18 cellular contexts compared by ENCODE assay signal in genomic region chr11:112880454-112880853, GRCh38.
"Had no signal": no experiment of that assay in that cellular context is flagged by ENCODE, and none has a peak within 500 bp of the region (broad histone marks: within the 10 kb centered on the region; RNA-seq: fewer than 3 reads in every experiment).

No MANE protein-coding gene starts in this region.

- H3K36me3 ChIP-seq: ascending aorta, gastroesophageal sphincter, left ventricle myocardium inferior, right atrium auricular region, upper lobe of left lung had no signal

- H3K9me3 ChIP-seq: ascending aorta, gastroesophageal sphincter, left ventricle myocardium inferior, mucosa of descending colon, right atrium auricular region, upper lobe of left lung had no signal

- DNase-seq: activated CD4-positive, CD25-positive, alpha-beta regulatory T cell treated with anti-CD3 and anti-CD28 coated beads, Interleukin-2, amount 50 U/mL, for 72 hours; activated CD8-positive, alpha-beta memory T cell treated with anti-CD3 and anti-CD28 coated beads for 24 hours; activated naive CD4-positive, alpha-beta T cell; activated T-cell treated with anti-CD3 and anti-CD28 coated beads for 4 hours; dermis blood vessel endothelial cell; left ventricle myocardium inferior; mucosa of descending colon; naive thymus-derived CD8-positive, alpha-beta T cell; nucleus accumbens; stimulated activated CD4-positive, alpha-beta T cell treated with anti-CD3 and anti-CD28 coated beads, Interleukin-15, amount 100 ng/mL, for 24 hours; stimulated activated CD4-positive, alpha-beta T cell treated with anti-CD3 and anti-CD28 coated beads, Interleukin-4, amount 100 ng/mL, for 24 hours; T-helper 9 cell; upper lobe of left lung had no signal

- H3K4me3 ChIP-seq: mucosa of descending colon, upper lobe of left lung had no signal

- H3K27ac ChIP-seq: upper lobe of left lung had no signal

- H3K9me3 Mint-ChIP-seq: naive thymus-derived CD8-positive, alpha-beta T cell; stimulated activated naive CD8-positive, alpha-beta T cell treated with anti-CD3 and anti-CD28 coated beads, Interleukin-15, Interleukin-2, amounts not matched to agents 100 ng/mL and 50 ng/mL, for 24 hours had no signal

- H3K27me3 ChIP-seq: ascending aorta, gastroesophageal sphincter, right atrium auricular region, upper lobe of left lung had no signal

- H3K36me3 Mint-ChIP-seq: naive thymus-derived CD8-positive, alpha-beta T cell had no signal

- H3K27ac Mint-ChIP-seq: progenitor cell of endocrine pancreas; stimulated activated naive CD8-positive, alpha-beta T cell treated with anti-CD3 and anti-CD28 coated beads, Interleukin-15, Interleukin-2, amounts not matched to agents 100 ng/mL and 50 ng/mL, for 24 hours had no signal

- ATAC-seq: gastroesophageal sphincter; mucosa of descending colon; naive thymus-derived CD8-positive, alpha-beta T cell had no signal

- H3K27me3 Mint-ChIP-seq: stimulated activated naive CD8-positive, alpha-beta T cell treated with anti-CD3 and anti-CD28 coated beads, Interleukin-15, Interleukin-2, amounts not matched to agents 100 ng/mL and 50 ng/mL, for 24 hours had no signal

- H3K4me3 Mint-ChIP-seq: naive thymus-derived CD8-positive, alpha-beta T cell; stimulated activated naive CD8-positive, alpha-beta T cell treated with anti-CD3 and anti-CD28 coated beads, Interleukin-15, Interleukin-2, amounts not matched to agents 100 ng/mL and 50 ng/mL, for 24 hours had no signal
